ENCODE assay signal across 25 cellular contexts in the genomic region with DNA sequence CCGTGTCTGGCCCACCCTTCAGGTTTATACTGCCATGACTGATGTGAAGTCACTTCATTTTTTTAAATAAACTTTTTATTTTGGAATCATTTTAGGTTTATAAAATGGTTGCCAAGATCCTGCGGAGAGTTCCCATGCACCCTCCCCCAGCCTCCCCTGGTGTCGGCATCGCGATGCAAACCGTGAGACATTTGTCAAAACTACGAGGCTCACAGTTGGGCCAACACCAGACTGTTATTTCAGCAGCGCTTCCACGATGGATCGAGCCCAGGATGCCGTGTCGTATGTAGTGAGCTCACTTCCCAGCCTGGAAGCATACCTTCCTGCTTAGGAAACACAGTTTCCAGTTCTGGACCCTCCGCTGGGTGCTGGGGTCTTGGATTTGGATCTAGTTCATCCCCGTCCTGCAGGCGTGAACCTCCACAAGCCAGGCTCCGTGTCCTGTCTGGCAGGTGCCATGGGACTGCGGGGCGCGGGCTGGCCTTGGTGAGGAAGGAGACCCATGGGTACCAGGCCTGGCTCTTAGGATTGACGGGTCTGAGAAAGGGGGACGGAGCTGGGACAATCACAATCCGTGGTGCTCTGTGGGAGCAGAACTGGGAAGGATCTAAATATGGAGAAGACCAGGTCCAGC. TPM values are rescaled to one million over a fixed set of nuclear protein-coding genes. Genes with fewer than 3 reads are reported as not detected.
"Had no signal": no experiment of that assay in that cellular context is flagged by ENCODE, and none has a peak within 500 bp of the region (broad histone marks: within the 10 kb centered on the region; RNA-seq: fewer than 3 reads in every experiment).

No MANE protein-coding gene starts in this region.

- H3K27ac ChIP-seq: breast epithelium, colonic mucosa, right atrium auricular region, upper lobe of left lung had no signal

- FAIRE-seq: frontal cortex, islet of Langerhans had no signal

- H3K36me3 ChIP-seq: breast epithelium, colonic mucosa, esophagus muscularis mucosa, right atrium auricular region, upper lobe of left lung had no signal

- DNase-seq: activated B cell treated with CpG ODN at 0.5 μM for 24 hours; activated CD4-positive, alpha-beta T cell treated with anti-CD3 and anti-CD28 coated beads for 36 hours; activated CD4-positive, alpha-beta T cell treated with anti-CD3 and anti-CD28 coated beads, Interleukin-2, amount 50 U/mL, for 48 hours; activated naive CD4-positive, alpha-beta T cell treated with anti-CD3 and anti-CD28 coated beads for 36 hours; activated naive CD8-positive, alpha-beta T cell treated with anti-CD3 and anti-CD28 coated beads, Interleukin-2, amount 10 ng/mL, durations not matched to agents 7 days and 5 days; activated T-cell treated with anti-CD3 and anti-CD28 coated beads, Interleukin-2, amount 50 U/mL, for 48 hours; amniotic stem cell; colonic mucosa; hippocampal formation; stimulated activated CD4-positive, alpha-beta T cell treated with anti-CD3 and anti-CD28 coated beads, Interleukin-12 subunit alpha, Interleukin-12 subunit beta, amount 100 ng/mL, for 4 hours; stimulated activated CD4-positive, alpha-beta T cell treated with anti-CD3 and anti-CD28 coated beads, Interleukin-4, amount 100 ng/mL, for 4 hours; stimulated activated naive CD8-positive, alpha-beta T cell treated with anti-CD3 and anti-CD28 coated beads, Interleukin-15, Interleukin-2, amounts not matched to agents 100 U/mL and 50 U/mL, for 24 hours; T1000; upper lobe of left lung had no signal

- H3K9me3 ChIP-seq: breast epithelium, colonic mucosa, esophagus muscularis mucosa, right atrium auricular region, upper lobe of left lung had no signal

- ATAC-seq: activated CD4-positive, alpha-beta T cell treated with anti-CD3 and anti-CD28 coated beads for 36 hours; stimulated activated naive CD8-positive, alpha-beta T cell treated with anti-CD3 and anti-CD28 coated beads, Interleukin-15, Interleukin-2, amounts not matched to agents 100 U/mL and 50 U/mL, for 24 hours had no signal

- H3K4me1 ChIP-seq: breast epithelium, colonic mucosa, right atrium auricular region, upper lobe of left lung had no signal

- H3K4me3 ChIP-seq: breast epithelium, colonic mucosa, esophagus muscularis mucosa, right atrium auricular region, upper lobe of left lung had no signal

- H3K27me3 ChIP-seq: breast epithelium, colonic mucosa, right atrium auricular region, upper lobe of left lung had no signal

RNA-seq across cellular contexts. Expression of a gene that starts 2.3 kb away (rescaled TPM):
- total RNA-seq: activated B cell treated with CpG ODN at 0.5 μM for 24 hours; activated CD4-positive, alpha-beta T cell treated with anti-CD3 and anti-CD28 coated beads for 36 hours; activated naive CD4-positive, alpha-beta T cell treated with anti-CD3 and anti-CD28 coated beads for 36 hours; activated naive CD8-positive, alpha-beta T cell treated with anti-CD3 and anti-CD28 coated beads, Interleukin-2, amount 10 ng/mL, durations not matched to agents 7 days and 5 days; breast epithelium; colonic mucosa; esophagus muscularis mucosa; liver; posterior vena cava; subcutaneous adipose tissue; upper lobe of left lung had no signal
- polyA plus RNA-seq: liver, neural cell, thymus had no signal

RNA-seq across cellular contexts. Expression of a gene that starts 6.1 kb away (rescaled TPM):
- total RNA-seq: activated B cell treated with CpG ODN at 0.5 μM for 24 hours; activated CD4-positive, alpha-beta T cell treated with anti-CD3 and anti-CD28 coated beads for 36 hours; activated naive CD4-positive, alpha-beta T cell treated with anti-CD3 and anti-CD28 coated beads for 36 hours; activated naive CD8-positive, alpha-beta T cell treated with anti-CD3 and anti-CD28 coated beads, Interleukin-2, amount 10 ng/mL, durations not matched to agents 7 days and 5 days; colonic mucosa; frontal cortex; liver; posterior vena cava; skeletal muscle tissue; subcutaneous adipose tissue had no signal
- polyA plus RNA-seq: neural cell had no signal
